1 cellular context compared by ENCODE assay signal in the genomic region with DNA sequence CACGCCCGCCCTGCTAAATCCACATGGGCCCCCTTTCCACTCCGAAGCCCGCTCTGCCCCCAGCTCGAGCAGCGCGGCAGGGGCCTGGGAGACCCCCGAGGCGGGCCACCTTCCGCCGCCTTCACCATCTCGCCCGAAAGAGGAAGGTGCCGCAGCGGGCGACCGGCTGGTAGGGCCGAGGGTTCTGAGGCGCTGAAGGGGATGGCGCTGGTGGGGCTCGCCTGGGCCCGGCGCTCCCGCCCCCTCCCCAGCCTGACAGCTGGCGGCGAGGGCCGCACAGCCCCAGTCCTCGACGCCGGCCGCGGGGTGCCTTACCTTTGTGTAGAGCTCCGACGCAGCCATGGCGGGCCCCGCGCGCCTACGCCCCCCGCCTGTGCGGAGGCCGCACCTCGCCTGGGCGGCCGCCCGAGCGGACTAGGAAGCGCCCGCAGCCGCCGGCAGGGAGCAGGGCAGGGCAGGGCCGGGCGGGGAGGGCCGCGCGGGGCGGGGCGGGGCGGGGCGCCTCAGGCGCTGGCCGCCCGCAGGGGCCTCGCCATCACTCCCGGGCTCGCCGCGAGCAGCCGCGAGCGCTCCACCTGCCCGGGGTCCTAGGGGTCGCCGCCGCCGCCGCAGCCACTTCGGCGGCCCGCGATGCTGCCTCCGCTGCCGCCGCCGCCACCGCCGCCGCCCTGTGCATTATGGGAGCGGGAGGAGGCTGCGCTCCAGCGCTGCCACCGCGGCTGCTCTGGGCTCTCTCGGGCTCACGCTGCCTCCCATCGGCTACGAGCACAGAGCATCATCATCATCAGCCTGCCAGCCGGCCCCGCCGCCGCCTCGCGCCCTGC.
TF ChIP-seq lines count a peak whose summit lies in the region.

A gene (minus strand): TSS at position 416 of the 824 bp plus-strand sequence. CDS start 74 bp downstream, at position 342.

TF ChIP-seq in K562, 482 proteins besides CTCF, POLR2A, EP300 and RAD21 (continued from another document):
- TF ChIP-seq ZKSCAN3 (CRISPR knock-in tag; IDR thresholded peaks at IDR 0.05): no peak
- TF ChIP-seq GABPB2 (CRISPR knock-in tag; conservative IDR thresholded peaks at IDR 0.05): no peak
- TF ChIP-seq ZNF143 (CRISPR knock-in tag; IDR thresholded peaks at IDR 0.05): 0 out of 2 replicates have a peak, but pooled peaks have one; percentile 17
- TF ChIP-seq TAF1 (IDR thresholded peaks at IDR 0.05; ENCODE audit: control insufficient read depth, extremely low read depth, insufficient read depth, low read length, severe bottlenecking): no peak
- no peak for TF ChIP-seq RBM25 (IDR thresholded peaks at IDR 0.05; ENCODE audit: low read depth, low read length, severe bottlenecking)
- no peak for TF ChIP-seq ZNF140 (CRISPR knock-in tag; IDR thresholded peaks at IDR 0.05)
- TF ChIP-seq C11orf30 (IDR thresholded peaks at IDR 0.05; ENCODE audit: low read depth): no peak
- TF ChIP-seq RNF2 (IDR thresholded peaks at IDR 0.05): no peak
- TF ChIP-seq KAT7 (CRISPR knock-in tag; IDR thresholded peaks at IDR 0.05; ENCODE audit: borderline replicate concordance): no peak
- no peak for TF ChIP-seq ILF3 (IDR thresholded peaks at IDR 0.05; ENCODE audit: borderline replicate concordance)
- TF ChIP-seq, protein P1, sequence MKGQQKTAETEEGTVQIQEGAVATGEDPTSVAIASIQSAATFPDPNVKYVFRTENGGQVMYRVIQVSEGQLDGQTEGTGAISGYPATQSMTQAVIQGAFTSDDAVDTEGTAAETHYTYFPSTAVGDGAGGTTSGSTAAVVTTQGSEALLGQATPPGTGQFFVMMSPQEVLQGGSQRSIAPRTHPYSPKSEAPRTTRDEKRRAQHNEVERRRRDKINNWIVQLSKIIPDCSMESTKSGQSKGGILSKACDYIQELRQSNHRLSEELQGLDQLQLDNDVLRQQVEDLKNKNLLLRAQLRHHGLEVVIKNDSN (CRISPR knock-in tag; IDR thresholded peaks at IDR 0.05): no peak
- no peak for TF ChIP-seq STAT5B (CRISPR knock-in tag; IDR thresholded peaks at IDR 0.05)
- TF ChIP-seq, protein P2, sequence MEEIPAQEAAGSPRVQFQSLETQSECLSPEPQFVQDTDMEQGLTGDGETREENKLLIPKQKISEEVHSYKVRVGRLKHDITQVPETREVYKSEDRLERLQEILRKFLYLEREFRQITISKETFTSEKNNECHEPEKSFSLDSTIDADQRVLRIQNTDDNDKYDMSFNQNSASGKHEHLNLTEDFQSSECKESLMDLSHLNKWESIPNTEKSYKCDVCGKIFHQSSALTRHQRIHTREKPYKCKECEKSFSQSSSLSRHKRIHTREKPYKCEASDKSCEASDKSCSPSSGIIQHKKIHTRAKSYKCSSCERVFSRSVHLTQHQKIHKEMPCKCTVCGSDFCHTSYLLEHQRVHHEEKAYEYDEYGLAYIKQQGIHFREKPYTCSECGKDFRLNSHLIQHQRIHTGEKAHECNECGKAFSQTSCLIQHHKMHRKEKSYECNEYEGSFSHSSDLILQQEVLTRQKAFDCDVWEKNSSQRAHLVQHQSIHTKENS (CRISPR knock-in tag; IDR thresholded peaks at IDR 0.05): no peak
- no peak for TF ChIP-seq DDX20 (tag; IDR thresholded peaks at IDR 0.05; ENCODE audit: low read depth)
- TF ChIP-seq EZH2 (IDR thresholded peaks at IDR 0.05; ENCODE audit: borderline replicate concordance, low read depth, low read length): no peak
- TF ChIP-seq PHF8 (IDR thresholded peaks at IDR 0.05; ENCODE audit: borderline replicate concordance, low read length): peak; percentile 31; the same call in 1 of the 2 replicates
- no peak for TF ChIP-seq CEBPG (CRISPR knock-in tag; IDR thresholded peaks at IDR 0.05)
- no peak for TF ChIP-seq CEBPG (tag; conservative IDR thresholded peaks at IDR 0.05 in 1 of 2, IDR thresholded peaks at IDR 0.05 in 1 of 2)
- no peak for TF ChIP-seq ZSCAN29 (IDR thresholded peaks at IDR 0.05)
- no peak for TF ChIP-seq ZNF766 (CRISPR knock-in tag; conservative IDR thresholded peaks at IDR 0.05)
- no peak for TF ChIP-seq MEF2D (tag; conservative IDR thresholded peaks at IDR 0.05; ENCODE audit: low read depth)
- TF ChIP-seq ZKSCAN1 (IDR thresholded peaks at IDR 0.05; ENCODE audit: low read depth, low read length): no peak
- no peak for TF ChIP-seq NFYB (IDR thresholded peaks at IDR 0.05; ENCODE audit: extremely low read depth, insufficient read length)
- no peak for TF ChIP-seq PRMT5 (CRISPR knock-in tag; IDR thresholded peaks at IDR 0.05)
- TF ChIP-seq, protein P3, sequence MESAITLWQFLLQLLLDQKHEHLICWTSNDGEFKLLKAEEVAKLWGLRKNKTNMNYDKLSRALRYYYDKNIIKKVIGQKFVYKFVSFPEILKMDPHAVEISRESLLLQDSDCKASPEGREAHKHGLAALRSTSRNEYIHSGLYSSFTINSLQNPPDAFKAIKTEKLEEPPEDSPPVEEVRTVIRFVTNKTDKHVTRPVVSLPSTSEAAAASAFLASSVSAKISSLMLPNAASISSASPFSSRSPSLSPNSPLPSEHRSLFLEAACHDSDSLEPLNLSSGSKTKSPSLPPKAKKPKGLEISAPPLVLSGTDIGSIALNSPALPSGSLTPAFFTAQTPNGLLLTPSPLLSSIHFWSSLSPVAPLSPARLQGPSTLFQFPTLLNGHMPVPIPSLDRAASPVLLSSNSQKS (CRISPR knock-in tag; IDR thresholded peaks at IDR 0.05): no peak
- TF ChIP-seq SMAD3 (CRISPR knock-in tag; conservative IDR thresholded peaks at IDR 0.05): no peak
- TF ChIP-seq, protein P4, sequence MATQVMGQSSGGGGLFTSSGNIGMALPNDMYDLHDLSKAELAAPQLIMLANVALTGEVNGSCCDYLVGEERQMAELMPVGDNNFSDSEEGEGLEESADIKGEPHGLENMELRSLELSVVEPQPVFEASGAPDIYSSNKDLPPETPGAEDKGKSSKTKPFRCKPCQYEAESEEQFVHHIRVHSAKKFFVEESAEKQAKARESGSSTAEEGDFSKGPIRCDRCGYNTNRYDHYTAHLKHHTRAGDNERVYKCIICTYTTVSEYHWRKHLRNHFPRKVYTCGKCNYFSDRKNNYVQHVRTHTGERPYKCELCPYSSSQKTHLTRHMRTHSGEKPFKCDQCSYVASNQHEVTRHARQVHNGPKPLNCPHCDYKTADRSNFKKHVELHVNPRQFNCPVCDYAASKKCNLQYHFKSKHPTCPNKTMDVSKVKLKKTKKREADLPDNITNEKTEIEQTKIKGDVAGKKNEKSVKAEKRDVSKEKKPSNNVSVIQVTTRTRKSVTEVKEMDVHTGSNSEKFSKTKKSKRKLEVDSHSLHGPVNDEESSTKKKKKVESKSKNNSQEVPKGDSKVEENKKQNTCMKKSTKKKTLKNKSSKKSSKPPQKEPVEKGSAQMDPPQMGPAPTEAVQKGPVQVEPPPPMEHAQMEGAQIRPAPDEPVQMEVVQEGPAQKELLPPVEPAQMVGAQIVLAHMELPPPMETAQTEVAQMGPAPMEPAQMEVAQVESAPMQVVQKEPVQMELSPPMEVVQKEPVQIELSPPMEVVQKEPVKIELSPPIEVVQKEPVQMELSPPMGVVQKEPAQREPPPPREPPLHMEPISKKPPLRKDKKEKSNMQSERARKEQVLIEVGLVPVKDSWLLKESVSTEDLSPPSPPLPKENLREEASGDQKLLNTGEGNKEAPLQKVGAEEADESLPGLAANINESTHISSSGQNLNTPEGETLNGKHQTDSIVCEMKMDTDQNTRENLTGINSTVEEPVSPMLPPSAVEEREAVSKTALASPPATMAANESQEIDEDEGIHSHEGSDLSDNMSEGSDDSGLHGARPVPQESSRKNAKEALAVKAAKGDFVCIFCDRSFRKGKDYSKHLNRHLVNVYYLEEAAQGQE (CRISPR knock-in tag; IDR thresholded peaks at IDR 0.05; ENCODE audit: low read depth): no peak
- no peak for TF ChIP-seq ERF (CRISPR knock-in tag; IDR thresholded peaks at IDR 0.05)
- no peak for TF ChIP-seq CC2D1A (IDR thresholded peaks at IDR 0.05)
- TF ChIP-seq, protein P5, sequence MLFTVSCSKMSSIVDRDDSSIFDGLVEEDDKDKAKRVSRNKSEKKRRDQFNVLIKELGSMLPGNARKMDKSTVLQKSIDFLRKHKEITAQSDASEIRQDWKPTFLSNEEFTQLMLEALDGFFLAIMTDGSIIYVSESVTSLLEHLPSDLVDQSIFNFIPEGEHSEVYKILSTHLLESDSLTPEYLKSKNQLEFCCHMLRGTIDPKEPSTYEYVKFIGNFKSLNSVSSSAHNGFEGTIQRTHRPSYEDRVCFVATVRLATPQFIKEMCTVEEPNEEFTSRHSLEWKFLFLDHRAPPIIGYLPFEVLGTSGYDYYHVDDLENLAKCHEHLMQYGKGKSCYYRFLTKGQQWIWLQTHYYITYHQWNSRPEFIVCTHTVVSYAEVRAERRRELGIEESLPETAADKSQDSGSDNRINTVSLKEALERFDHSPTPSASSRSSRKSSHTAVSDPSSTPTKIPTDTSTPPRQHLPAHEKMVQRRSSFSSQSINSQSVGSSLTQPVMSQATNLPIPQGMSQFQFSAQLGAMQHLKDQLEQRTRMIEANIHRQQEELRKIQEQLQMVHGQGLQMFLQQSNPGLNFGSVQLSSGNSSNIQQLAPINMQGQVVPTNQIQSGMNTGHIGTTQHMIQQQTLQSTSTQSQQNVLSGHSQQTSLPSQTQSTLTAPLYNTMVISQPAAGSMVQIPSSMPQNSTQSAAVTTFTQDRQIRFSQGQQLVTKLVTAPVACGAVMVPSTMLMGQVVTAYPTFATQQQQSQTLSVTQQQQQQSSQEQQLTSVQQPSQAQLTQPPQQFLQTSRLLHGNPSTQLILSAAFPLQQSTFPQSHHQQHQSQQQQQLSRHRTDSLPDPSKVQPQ (CRISPR knock-in tag; IDR thresholded peaks at IDR 0.05; ENCODE audit: borderline replicate concordance): no peak
- no peak for TF ChIP-seq GABPA (tag; conservative IDR thresholded peaks at IDR 0.05; ENCODE audit: low read depth)
- TF ChIP-seq, protein P6, sequence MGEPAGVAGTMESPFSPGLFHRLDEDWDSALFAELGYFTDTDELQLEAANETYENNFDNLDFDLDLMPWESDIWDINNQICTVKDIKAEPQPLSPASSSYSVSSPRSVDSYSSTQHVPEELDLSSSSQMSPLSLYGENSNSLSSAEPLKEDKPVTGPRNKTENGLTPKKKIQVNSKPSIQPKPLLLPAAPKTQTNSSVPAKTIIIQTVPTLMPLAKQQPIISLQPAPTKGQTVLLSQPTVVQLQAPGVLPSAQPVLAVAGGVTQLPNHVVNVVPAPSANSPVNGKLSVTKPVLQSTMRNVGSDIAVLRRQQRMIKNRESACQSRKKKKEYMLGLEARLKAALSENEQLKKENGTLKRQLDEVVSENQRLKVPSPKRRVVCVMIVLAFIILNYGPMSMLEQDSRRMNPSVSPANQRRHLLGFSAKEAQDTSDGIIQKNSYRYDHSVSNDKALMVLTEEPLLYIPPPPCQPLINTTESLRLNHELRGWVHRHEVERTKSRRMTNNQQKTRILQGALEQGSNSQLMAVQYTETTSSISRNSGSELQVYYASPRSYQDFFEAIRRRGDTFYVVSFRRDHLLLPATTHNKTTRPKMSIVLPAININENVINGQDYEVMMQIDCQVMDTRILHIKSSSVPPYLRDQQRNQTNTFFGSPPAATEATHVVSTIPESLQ (CRISPR knock-in tag; IDR thresholded peaks at IDR 0.05): no peak
- no peak for TF ChIP-seq ZNF184 (CRISPR knock-in tag; IDR thresholded peaks at IDR 0.05)
- no peak for TF ChIP-seq BACH1 (tag; IDR thresholded peaks at IDR 0.05)
- TF ChIP-seq NELFE (IDR thresholded peaks at IDR 0.05; ENCODE audit: insufficient read depth, insufficient read length): no peak
- TF ChIP-seq, protein P7, sequence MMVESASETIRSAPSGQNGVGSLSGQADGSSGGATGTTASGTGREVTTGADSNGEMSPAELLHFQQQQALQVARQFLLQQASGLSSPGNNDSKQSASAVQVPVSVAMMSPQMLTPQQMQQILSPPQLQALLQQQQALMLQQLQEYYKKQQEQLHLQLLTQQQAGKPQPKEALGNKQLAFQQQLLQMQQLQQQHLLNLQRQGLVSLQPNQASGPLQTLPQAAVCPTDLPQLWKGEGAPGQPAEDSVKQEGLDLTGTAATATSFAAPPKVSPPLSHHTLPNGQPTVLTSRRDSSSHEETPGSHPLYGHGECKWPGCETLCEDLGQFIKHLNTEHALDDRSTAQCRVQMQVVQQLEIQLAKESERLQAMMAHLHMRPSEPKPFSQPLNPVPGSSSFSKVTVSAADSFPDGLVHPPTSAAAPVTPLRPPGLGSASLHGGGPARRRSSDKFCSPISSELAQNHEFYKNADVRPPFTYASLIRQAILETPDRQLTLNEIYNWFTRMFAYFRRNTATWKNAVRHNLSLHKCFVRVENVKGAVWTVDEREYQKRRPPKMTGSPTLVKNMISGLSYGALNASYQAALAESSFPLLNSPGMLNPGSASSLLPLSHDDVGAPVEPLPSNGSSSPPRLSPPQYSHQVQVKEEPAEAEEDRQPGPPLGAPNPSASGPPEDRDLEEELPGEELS (CRISPR knock-in tag; IDR thresholded peaks at IDR 0.05; ENCODE audit: borderline replicate concordance): no peak
